ENCODE assay signal across 19 cellular contexts in genomic region chr10:3787816-3788215, GRCh38. TPM values are rescaled to one million over a fixed set of nuclear protein-coding genes. Genes with fewer than 3 reads are reported as not detected.
A peak's percentile ranks its signal among the peaks of the same experiment; 100 is the strongest.
DNase-seq lines count a peak whose midpoint lies in the region; ATAC-seq and TF ChIP-seq lines count a peak whose summit lies in the region.
"Had no signal": no experiment of that assay in that cellular context is flagged by ENCODE, and none has a peak within 500 bp of the region (broad histone marks: within the 10 kb centered on the region; RNA-seq: fewer than 3 reads in every experiment).

No MANE protein-coding gene starts in this region.

- peak overlapping the region; percentile 100 for H3K27ac Mint-ChIP-seq in Calu3 (ENCODE audit: unreplicated experiment)
- peak overlapping the region; percentile 37 for H3K27ac Mint-ChIP-seq in chondrocyte (ENCODE audit: unreplicated experiment)
- H3K27ac Mint-ChIP-seq in neural crest cell (ENCODE audit: unreplicated experiment) = no peak overlapping the region

- CTCF ChIA-PET in Calu3 (lab: Charles Lee) = no interaction called here

- peaks cover 10% of the 10 kb centered on the region for H4K20me1 ChIP-seq in BLaER1

- H3K4me3 Mint-ChIP-seq in Calu3 (ENCODE audit: low read depth, unreplicated experiment) (peak overlapping the region; percentile 5), chondrocyte (ENCODE audit: unreplicated experiment) (no peak overlapping the region), neural crest cell (peak overlapping the region; percentile 61)

- H3K9me3 Mint-ChIP-seq in Calu3 (ENCODE audit: low read depth, unreplicated experiment) (peaks cover 2% of the 10 kb centered on the region), chondrocyte (ENCODE audit: low read depth) (peaks cover 11% of the 10 kb centered on the region), neural crest cell (peaks cover 9% of the 10 kb centered on the region)

- H3K27ac ChIP-seq in BLaER1 = no peak overlapping the region
- H3K27ac ChIP-seq: HL-60, KMS-11, ovary, VCaP had no signal

- DNase-seq in Calu3 = no peak
- no peak for DNase-seq in chondrocyte (ENCODE audit: low spot score)
- no peak for DNase-seq in neural crest cell (ENCODE audit: low read depth, low spot score)
- DNase-seq in GDM1 (lab: John Stamatoyannopoulos, UW) = no peak
- no peak for DNase-seq in NCI-H2196 treated with DMSO at 0.1 percent for 48 hours (lab: John Stamatoyannopoulos, UW; ENCODE audit: unreplicated experiment)
- DNase-seq: activated naive CD4-positive, alpha-beta T cell treated with Interleukin-2 at 50 U/mL for 16 hours; effector CD4-positive, alpha-beta T cell; EL; midbrain; NCI-H1092 treated with DMSO at 0.1 percent for 48 hours; NCI-H82; thyroid gland had no signal

- H3K36me3 Mint-ChIP-seq in Calu3 (ENCODE audit: insufficient read depth, unreplicated experiment) = peaks cover 44% of the 10 kb centered on the region
- peaks cover 18% of the 10 kb centered on the region for H3K36me3 Mint-ChIP-seq in chondrocyte (ENCODE audit: low read depth)
- H3K36me3 Mint-ChIP-seq in neural crest cell (ENCODE audit: low read depth) = peaks cover 8% of the 10 kb centered on the region

- intact Hi-C loops in Calu3 (cut with micrococcal nuclease; ENCODE audit: unreplicated experiment) = loop anchor here (2.0 to 10.0 kb wide), 3 partner anchors 15 to 887 kb away; no protein-coding TSS in a partner anchor

- no peak overlapping the region for H3K9ac ChIP-seq in BLaER1
- H3K9ac ChIP-seq: KMS-11 had no signal

- H3K4me3 ChIP-seq in BLaER1 = no peak overlapping the region
- H3K4me3 ChIP-seq: breast epithelium, ovary, thyroid gland had no signal

- no peaks in the 10 kb centered on the region for H3K27me3 ChIP-seq in BLaER1
- H3K27me3 ChIP-seq: breast epithelium, ovary, thyroid gland had no signal

- H3K4me1 ChIP-seq in BLaER1 = peaks cover 20% of the 10 kb centered on the region
- H3K4me1 ChIP-seq: breast epithelium had no signal

- TF ChIP-seq CTCF in Calu3 (IDR thresholded peaks at IDR 0.05; ENCODE audit: unreplicated experiment) (no peak), chondrocyte (IDR thresholded peaks at IDR 0.05) (no peak), neural crest cell (conservative IDR thresholded peaks at IDR 0.05) (no peak)

- H3K4me1 Mint-ChIP-seq in Calu3 (ENCODE audit: low read depth, unreplicated experiment) = peaks cover 29% of the 10 kb centered on the region
- H3K4me1 Mint-ChIP-seq in chondrocyte (ENCODE audit: low read depth) = peaks cover 17% of the 10 kb centered on the region
- H3K4me1 Mint-ChIP-seq in neural crest cell = peaks cover 31% of the 10 kb centered on the region

- no peaks in the 10 kb centered on the region for H3K36me3 ChIP-seq in BLaER1
- H3K36me3 ChIP-seq: breast epithelium, ovary, thyroid gland had no signal

- H3K9me3 ChIP-seq in BLaER1 = peaks cover 27% of the 10 kb centered on the region
- H3K9me3 ChIP-seq: ovary, thyroid gland had no signal

- 0 out of 2 replicates have a peak overlapping the region, but pooled peaks have one; percentile 6 for H3K4me2 ChIP-seq in BLaER1
- H3K4me2 ChIP-seq: KMS-11 had no signal

- no peak for ATAC-seq in GM18498 (IDR thresholded peaks at IDR 0.05; ENCODE audit: unreplicated experiment)

- H3K27me3 Mint-ChIP-seq in Calu3 (ENCODE audit: unreplicated experiment) (peaks cover 14% of the 10 kb centered on the region), chondrocyte (ENCODE audit: low read depth) (no peaks in the 10 kb centered on the region), neural crest cell (ENCODE audit: low read depth) (peaks cover 2% of the 10 kb centered on the region)

- BruUV-seq in Calu3 (replicated peaks; lab: Mats Ljungman, UMichigan) = no TSS peak

RNA-seq across cellular contexts. Expression of gene KLF6, which starts 2.8 kb away (rescaled TPM):
- total RNA-seq in Calu3 (2022) (140 and 161 TPM in 2 replicates), chondrocyte (201 to 355 TPM (median 330 TPM) in 3 replicates), neural crest cell (38.6 and 40.2 TPM in 2 replicates)
